In genomic region chr13:114339779-114340534, GRCh38 we compare ENCODE assay signal across 8 cellular contexts. TPM values are rescaled to one million over a fixed set of nuclear protein-coding genes. Genes with fewer than 3 reads are reported as not detected.
A peak's percentile ranks its signal among the peaks of the same experiment; 100 is the strongest.
DNase-seq lines count a peak whose midpoint lies in the region; ATAC-seq and TF ChIP-seq lines count a peak whose summit lies in the region.

No MANE protein-coding gene starts in this region.

- H3K9ac ChIP-seq in fibroblast of lung (ENCODE audit: insufficient read depth, low read length) (no peak overlapping the region), parathyroid adenoma (no peak overlapping the region)

- H3K79me2 ChIP-seq in fibroblast of lung (ENCODE audit: control insufficient read depth, insufficient read depth, low read length) (no peaks in the 10 kb centered on the region), parathyroid adenoma (no peaks in the 10 kb centered on the region)

- H3K4me1 Mint-ChIP-seq in activated CD4-positive, alpha-beta memory T cell treated with anti-CD3 and anti-CD28 coated beads, Interleukin-2, amount 10 ng/mL, durations not matched to agents 7 days and 5 days, result peaks cover 27% of the 10 kb centered on the region

- H3K4me3 ChIP-seq in AG04450 (ENCODE audit: low read depth, low read length) (no peak overlapping the region), GM12864 (ENCODE audit: low read depth, low read length) (no peak overlapping the region), fibroblast of lung (replicated peaks in 1 of 4; ENCODE audit: control extremely low read depth in 1 of 4, insufficient read depth in 1 of 4, low read depth in 3 of 4, low read length in 4 of 4) (no peak overlapping the region), parathyroid adenoma (ENCODE audit: low read depth, low read length) (no peak overlapping the region)

- H3K27me3 ChIP-seq in AG04450 (ENCODE audit: control insufficient read depth, insufficient read depth, low read length), result no peaks in the 10 kb centered on the region
- H3K27me3 ChIP-seq in fibroblast of lung (ENCODE audit: control insufficient read depth, insufficient read depth, low read length), result no peaks in the 10 kb centered on the region
- no peaks in the 10 kb centered on the region for H3K27me3 ChIP-seq in parathyroid adenoma (ENCODE audit: control insufficient read depth, insufficient read depth, low read length)

- H3K27me3 Mint-ChIP-seq in activated CD4-positive, alpha-beta memory T cell treated with anti-CD3 and anti-CD28 coated beads, Interleukin-2, amount 10 ng/mL, durations not matched to agents 7 days and 5 days, result peaks cover 34% of the 10 kb centered on the region

- peaks cover 2% of the 10 kb centered on the region for H3K36me3 Mint-ChIP-seq in activated CD4-positive, alpha-beta memory T cell treated with anti-CD3 and anti-CD28 coated beads, Interleukin-2, amount 10 ng/mL, durations not matched to agents 7 days and 5 days (ENCODE audit: low read depth)

- H3K27ac ChIP-seq in AG04450 (ENCODE audit: low read depth, low read length), result no peak overlapping the region
- no peak overlapping the region for H3K27ac ChIP-seq in fibroblast of lung (ENCODE audit: insufficient read depth, low read length)
- no peak overlapping the region for H3K27ac ChIP-seq in parathyroid adenoma

- POLR2A ChIA-PET in AG04450 (lab: Yijun Ruan, JAX), result interaction anchor here (0.7 to 1.7 kb wide), 2 partner anchors 58 to 75 kb away, joined by 3 to 8 read pairs; partner anchors contain the start of gene UPF3A
- POLR2A ChIA-PET in activated CD4-positive, alpha-beta memory T cell treated with anti-CD3 and anti-CD28 coated beads, Interleukin-2, amount 10 ng/mL, durations not matched to agents 7 days and 5 days (lab: Charles Lee), result interaction anchor here (1.4 to 1.9 kb wide), 3 partner anchors 11 to 60 kb away, joined by 3 to 4 read pairs (median 3); no protein-coding TSS in a partner anchor

- no peaks in the 10 kb centered on the region for H4K20me1 ChIP-seq in fibroblast of lung (ENCODE audit: control insufficient read depth, extremely low read depth, insufficient read depth, low read length)

- CTCF ChIA-PET in AG04450 (lab: Charles Lee), result interaction anchor here (0.9 to 1.0 kb wide), 3 partner anchors 10 to 46 kb away, joined by 3 to 9 read pairs (median 4); no protein-coding TSS in a partner anchor
- CTCF ChIA-PET in activated CD4-positive, alpha-beta memory T cell treated with anti-CD3 and anti-CD28 coated beads, Interleukin-2, amount 10 ng/mL, durations not matched to agents 7 days and 5 days (lab: Charles Lee), result interaction anchor here (0.6 to 2.7 kb wide), 7 partner anchors 10 to 116 kb away, joined by 3 to 8 read pairs (median 5); partner anchors contain the start of gene UPF3A

- no peak overlapping the region for H3K4me3 Mint-ChIP-seq in activated CD4-positive, alpha-beta memory T cell treated with anti-CD3 and anti-CD28 coated beads, Interleukin-2, amount 10 ng/mL, durations not matched to agents 7 days and 5 days

- peak overlapping the region; percentile 17 for H3K27ac Mint-ChIP-seq in activated CD4-positive, alpha-beta memory T cell treated with anti-CD3 and anti-CD28 coated beads, Interleukin-2, amount 10 ng/mL, durations not matched to agents 7 days and 5 days

- ATAC-seq in HG03045 (IDR thresholded peaks at IDR 0.05; ENCODE audit: unreplicated experiment), result no peak
- ATAC-seq in HG03039 (IDR thresholded peaks at IDR 0.05; ENCODE audit: unreplicated experiment), result no peak

- H2AFZ ChIP-seq in fibroblast of lung (ENCODE audit: low read length) (no peak overlapping the region), parathyroid adenoma (no peak overlapping the region)

- peak; percentile 80 for TF ChIP-seq CTCF in AG04450 (IDR thresholded peaks at IDR 0.05; ENCODE audit: low read depth, low read length)
- peak; percentile 72 for TF ChIP-seq CTCF in GM12864 (IDR thresholded peaks at IDR 0.05; ENCODE audit: low read depth, low read length, missing control alignments)
- peak; percentile 74 to 82 for TF ChIP-seq CTCF in fibroblast of lung (conservative IDR thresholded peaks at IDR 0.05 in 1 of 2, IDR thresholded peaks at IDR 0.05 in 1 of 2; ENCODE audit: low read depth in 1 of 2, low read length in 2 of 2)
- peak; percentile 44 for TF ChIP-seq CTCF in parathyroid adenoma (IDR thresholded peaks at IDR 0.05)

- H3K9me3 ChIP-seq in AG04450 (ENCODE audit: control insufficient read depth, insufficient read depth, low read length), result no peaks in the 10 kb centered on the region
- H3K9me3 ChIP-seq in fibroblast of lung (ENCODE audit: control insufficient read depth, insufficient read depth, low read depth, low read length), result no peaks in the 10 kb centered on the region
- no peaks in the 10 kb centered on the region for H3K9me3 ChIP-seq in parathyroid adenoma (ENCODE audit: control insufficient read depth, low read length)

- H3K4me2 ChIP-seq in fibroblast of lung (ENCODE audit: extremely low read depth, insufficient read depth, low read length) (no peak overlapping the region), parathyroid adenoma (ENCODE audit: low read length) (no peak overlapping the region)

- no peaks in the 10 kb centered on the region for H3K4me1 ChIP-seq in fibroblast of lung (ENCODE audit: control insufficient read depth, extremely low read depth, insufficient read depth, low read length)
- H3K4me1 ChIP-seq in parathyroid adenoma, result no peaks in the 10 kb centered on the region

- DNase-seq in AG04450 (ENCODE audit: low read depth, low spot score) (no peak), GM12864 (ENCODE audit: low read depth) (no peak), NCI-H2196 treated with DMSO at 0.1 percent for 48 hours (lab: John Stamatoyannopoulos, UW; ENCODE audit: unreplicated experiment) (peak; percentile 13), fibroblast of lung (ENCODE audit: low read depth in 2 of 2) (peak; percentile 26 to 52)
- DNase-seq in activated CD4-positive, alpha-beta memory T cell treated with anti-CD3 and anti-CD28 coated beads, Interleukin-2, amount 10 ng/mL, durations not matched to agents 7 days and 5 days, result peak; percentile 56

- H3K36me3 ChIP-seq in fibroblast of lung (ENCODE audit: control insufficient read depth, insufficient read depth, low read length) (no peaks in the 10 kb centered on the region), parathyroid adenoma (ENCODE audit: control insufficient read depth, insufficient read depth, low read length) (no peaks in the 10 kb centered on the region)

- H3K9me3 Mint-ChIP-seq in activated CD4-positive, alpha-beta memory T cell treated with anti-CD3 and anti-CD28 coated beads, Interleukin-2, amount 10 ng/mL, durations not matched to agents 7 days and 5 days, result no peaks in the 10 kb centered on the region

RNA-seq across cellular contexts. Expression of gene CHAMP1, which starts 25.7 kb away (rescaled TPM):
- polyA plus RNA-seq in AG04450 (2011; rRNA removed) (39.3 and 57.7 TPM in 2 replicates), fibroblast of lung (35.2 and 52.6 TPM in 2 replicates)
- 12.3 and 17.5 TPM in 2 replicates for polyA minus RNA-seq in AG04450 (2011; rRNA and poly(A)+ RNA removed)
- total RNA-seq in activated CD4-positive, alpha-beta memory T cell treated with anti-CD3 and anti-CD28 coated beads, Interleukin-2, amount 10 ng/mL, durations not matched to agents 7 days and 5 days, result 10 to 100 TPM; 30.6 to 32.8 TPM
- total RNA-seq in fibroblast of lung, result 10.8 and 14.5 TPM in 2 replicates
- polyA plus RNA-seq in fibroblast of lung (2012), result 24.3 and 34.8 TPM in 2 replicates
- polyA minus RNA-seq in fibroblast of lung (ENCODE audit: low replicate concordance), result 9.8 and 35.6 TPM in 2 replicates

RNA-seq across cellular contexts. Expression of gene UPF3A, which starts 58.6 kb away (rescaled TPM):
- polyA plus RNA-seq in AG04450 (2011; rRNA removed) (52.3 and 60.3 TPM in 2 replicates), fibroblast of lung (40.5 and 41.9 TPM in 2 replicates)
- 16.2 and 18.4 TPM in 2 replicates for polyA minus RNA-seq in AG04450 (2011; rRNA and poly(A)+ RNA removed)
- 10 to 100 TPM; 46.2 to 52.8 TPM for total RNA-seq in activated CD4-positive, alpha-beta memory T cell treated with anti-CD3 and anti-CD28 coated beads, Interleukin-2, amount 10 ng/mL, durations not matched to agents 7 days and 5 days
- total RNA-seq in fibroblast of lung, result 15.9 and 27.6 TPM in 2 replicates
- polyA plus RNA-seq in fibroblast of lung (2012), result 43.8 and 44.4 TPM in 2 replicates
- 2.1 and 7.1 TPM in 2 replicates for polyA minus RNA-seq in fibroblast of lung (ENCODE audit: low replicate concordance)

Comparison
In these comparisons a context has a peak if more than half of its experiments do, and no peak if none do; other contexts are left out.
1. DNase-seq: peak in NCI-H2196 treated with DMSO at 0.1 percent for 48 hours (single experiment), activated CD4-positive, alpha-beta memory T cell treated with anti-CD3 and anti-CD28 coated beads, Interleukin-2, amount 10 ng/mL, durations not matched to agents 7 days and 5 days (single experiment) and fibroblast of lung (2 of 2); none in AG04450 (single experiment) and GM12864 (single experiment).
2. Peak in every context shown above with its lines, with median percentiles within 50 percentile points of each other: CTCF ChIP-seq.